ENCODE assay signal across 20 cellular contexts in genomic region chr7:25864511-25864910, GRCh38.
DNase-seq lines count a peak whose midpoint lies in the region; ATAC-seq, FAIRE-seq and TF ChIP-seq lines count a peak whose summit lies in the region.
"Had no signal": no experiment of that assay in that cellular context is flagged by ENCODE, and none has a peak within 500 bp of the region (broad histone marks: within the 10 kb centered on the region; RNA-seq: fewer than 3 reads in every experiment).

No MANE protein-coding gene starts in this region.

- H3K4me3 Mint-ChIP-seq in nephron progenitor cell, result no peak overlapping the region
- H3K4me3 Mint-ChIP-seq: B cell; CD8-positive, alpha-beta T cell had no signal

- no peak overlapping the region for H3K27ac Mint-ChIP-seq in nephron progenitor cell
- H3K27ac Mint-ChIP-seq: B cell; CD8-positive, alpha-beta T cell had no signal

- peak; percentile 22 for DNase-seq in NCI-H1694 treated with DMSO at 0.1 percent for 48 hours (lab: John Stamatoyannopoulos, UW)
- DNase-seq in NCI-H1694 (lab: John Stamatoyannopoulos, UW), result no peak
- no peak for DNase-seq in A549 (ENCODE audit: low read depth in 1 of 2, low spot score in 1 of 2)
- DNase-seq in 8988T, result no peak
- DNase-seq in nephron progenitor cell, result no peak
- DNase-seq: Calu3; CD8-positive, alpha-beta T cell; DMS153; DMS79; GDM1; GOT3; H7; IMR-90 had no signal

- peak; percentile 18 for FAIRE-seq in A549 (lab: Jason Lieb, UNC)
- FAIRE-seq in colon (lab: Jason Lieb, UNC), result peak; percentile 85
- FAIRE-seq: HTR-8/SVneo, K562 had no signal

- no peak for TF ChIP-seq POLR2A in A549 (IDR thresholded peaks at IDR 0.05; ENCODE audit: low read length)

- no peaks in the 10 kb centered on the region for H3K36me3 ChIP-seq in HEK293 (ENCODE audit: control insufficient read depth in 2 of 2, insufficient read depth in 1 of 2, low read length in 2 of 2)
- H3K36me3 ChIP-seq: BLaER1 treated with 17β-estradiol and CSF1 and Interleukin-3, amounts not matched to agents 10 nM and 100 nM had no signal

- H3K36me3 Mint-ChIP-seq in nephron progenitor cell (ENCODE audit: low read depth), result no peaks in the 10 kb centered on the region

- no peak for TF ChIP-seq RAD21 in A549 (conservative IDR thresholded peaks at IDR 0.05 in 1 of 2, IDR thresholded peaks at IDR 0.05 in 1 of 2)

- H3K4me1 Mint-ChIP-seq in nephron progenitor cell, result peaks cover 14% of the 10 kb centered on the region

- TF ChIP-seq CTCF in A549 (IDR thresholded peaks at IDR 0.05) (no peak), HEK293 (tag by site-specific recombination; IDR thresholded peaks at IDR 0.05) (no peak), nephron progenitor cell (IDR thresholded peaks at IDR 0.05) (no peak)

- CTCF ChIA-PET in A549 (lab: Yijun Ruan, JAX), result no interaction called here
- CTCF ChIA-PET in HEK293 (lab: Yijun Ruan, JAX), result interaction anchor here (1.0 to 2.3 kb wide), 3 partner anchors 28 to 298 kb away, joined by 3 to 9 read pairs (median 3); no protein-coding TSS in a partner anchor

- no peak for TF ChIP-seq EP300 in A549 (IDR thresholded peaks at IDR 0.05)

- ATAC-seq in A549, result no peak
- ATAC-seq: CD8-positive, alpha-beta T cell; HCT116; K562 had no signal

- H3K4me2 ChIP-seq in A549, result no peak overlapping the region
- H3K4me2 ChIP-seq: BLaER1 treated with 17β-estradiol and CSF1 and Interleukin-3, amounts not matched to agents 10 nM and 100 nM had no signal

- H3K9me3 ChIP-seq in A549, result no peaks in the 10 kb centered on the region
- H3K9me3 ChIP-seq in HEK293 (ENCODE audit: control insufficient read depth, insufficient read depth, low read depth, low read length), result no peaks in the 10 kb centered on the region

- H3K4me1 ChIP-seq in A549 (0 out of 3 replicates have a peak, but pooled peaks cover 4% of the 10 kb centered on the region), HEK293 (ENCODE audit: control insufficient read depth, insufficient read depth, low read length) (peaks cover 14% of the 10 kb centered on the region)
- H3K4me1 ChIP-seq: BLaER1 treated with 17β-estradiol and CSF1 and Interleukin-3, amounts not matched to agents 10 nM and 100 nM had no signal

- H3K27ac ChIP-seq in A549 (no peak overlapping the region), HEK293 (ENCODE audit: extremely low read depth, low read depth, low read length) (no peak overlapping the region)
- H3K27ac ChIP-seq: BLaER1 treated with 17β-estradiol and CSF1 and Interleukin-3, amounts not matched to agents 10 nM and 100 nM had no signal

- POLR2A ChIA-PET in A549 (lab: Yijun Ruan, JAX) (no interaction called here), HEK293 (lab: Yijun Ruan, JAX) (interaction anchor here (2.9 kb wide), 1 partner anchor 8 kb away, joined by 10 read pairs; no protein-coding TSS in a partner anchor)

- H3K9me3 Mint-ChIP-seq in nephron progenitor cell, result no peaks in the 10 kb centered on the region

- H3K27me3 Mint-ChIP-seq in nephron progenitor cell (ENCODE audit: low read depth, poor library complexity), result peaks cover 64% of the 10 kb centered on the region

- H3K4me3 ChIP-seq in A549 (no peak overlapping the region), HEK293 (ENCODE audit: low read depth, low read length) (no peak overlapping the region)
- H3K4me3 ChIP-seq: BLaER1 treated with 17β-estradiol and CSF1 and Interleukin-3, amounts not matched to agents 10 nM and 100 nM; K562 had no signal

- WGBS in A549 (ENCODE audit: missing lambda C conversion rate), result 6% methylated on average over 1 of the region's 1 CpG

TF ChIP-seq in A549, 52 proteins besides CTCF, POLR2A, EP300 and RAD21:
- TF ChIP-seq MYC (IDR thresholded peaks at IDR 0.05; ENCODE audit: borderline replicate concordance, low read length) (no peak), RNF2 (IDR thresholded peaks at IDR 0.05; ENCODE audit: borderline replicate concordance, low read depth) (peak; percentile 89; the same call in 1 of the 2 replicates)

TF ChIP-seq in HEK293, 187 proteins besides CTCF, POLR2A, EP300 and RAD21:
- TF ChIP-seq, protein P1, sequence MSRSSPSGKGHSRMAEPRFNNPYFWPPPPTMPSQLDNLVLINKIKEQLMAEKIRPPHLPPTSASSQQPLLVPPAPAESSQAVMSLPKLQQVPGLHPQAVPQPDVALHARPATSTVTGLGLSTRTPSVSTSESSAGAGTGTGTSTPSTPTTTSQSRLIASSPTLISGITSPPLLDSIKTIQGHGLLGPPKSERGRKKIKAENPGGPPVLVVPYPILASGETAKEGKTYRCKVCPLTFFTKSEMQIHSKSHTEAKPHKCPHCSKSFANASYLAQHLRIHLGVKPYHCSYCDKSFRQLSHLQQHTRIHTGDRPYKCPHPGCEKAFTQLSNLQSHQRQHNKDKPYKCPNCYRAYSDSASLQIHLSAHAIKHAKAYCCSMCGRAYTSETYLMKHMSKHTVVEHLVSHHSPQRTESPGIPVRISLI (tag by site-specific recombination; IDR thresholded peaks at IDR 0.05), result 0 out of 2 replicates have a peak, but pooled peaks have one; percentile 36
- TF ChIP-seq ZEB2 (tag by site-specific recombination; IDR thresholded peaks at IDR 0.05), result no peak
- TF ChIP-seq ZBTB48 (tag by site-specific recombination; IDR thresholded peaks at IDR 0.05), result no peak
- TF ChIP-seq OVOL3 (tag by site-specific recombination; IDR thresholded peaks at IDR 0.05), result no peak
- no peak for TF ChIP-seq GLIS1 (tag by site-specific recombination; IDR thresholded peaks at IDR 0.05)
- TF ChIP-seq ZNF560 (tag by site-specific recombination; IDR thresholded peaks at IDR 0.05; ENCODE audit: borderline replicate concordance), result no peak
- no peak for TF ChIP-seq HOXC10 (CRISPR knock-in tag; IDR thresholded peaks at IDR 0.05)
- no peak for TF ChIP-seq ZNF776 (tag by site-specific recombination; IDR thresholded peaks at IDR 0.05; ENCODE audit: borderline replicate concordance)
- no peak for TF ChIP-seq ZNF692 (tag by site-specific recombination; IDR thresholded peaks at IDR 0.05)
- no peak for TF ChIP-seq ZNF10 (tag by site-specific recombination; IDR thresholded peaks at IDR 0.05)
- no peak for TF ChIP-seq ZNF16 (tag by site-specific recombination; IDR thresholded peaks at IDR 0.05; ENCODE audit: low read depth)
- TF ChIP-seq, protein P2, sequence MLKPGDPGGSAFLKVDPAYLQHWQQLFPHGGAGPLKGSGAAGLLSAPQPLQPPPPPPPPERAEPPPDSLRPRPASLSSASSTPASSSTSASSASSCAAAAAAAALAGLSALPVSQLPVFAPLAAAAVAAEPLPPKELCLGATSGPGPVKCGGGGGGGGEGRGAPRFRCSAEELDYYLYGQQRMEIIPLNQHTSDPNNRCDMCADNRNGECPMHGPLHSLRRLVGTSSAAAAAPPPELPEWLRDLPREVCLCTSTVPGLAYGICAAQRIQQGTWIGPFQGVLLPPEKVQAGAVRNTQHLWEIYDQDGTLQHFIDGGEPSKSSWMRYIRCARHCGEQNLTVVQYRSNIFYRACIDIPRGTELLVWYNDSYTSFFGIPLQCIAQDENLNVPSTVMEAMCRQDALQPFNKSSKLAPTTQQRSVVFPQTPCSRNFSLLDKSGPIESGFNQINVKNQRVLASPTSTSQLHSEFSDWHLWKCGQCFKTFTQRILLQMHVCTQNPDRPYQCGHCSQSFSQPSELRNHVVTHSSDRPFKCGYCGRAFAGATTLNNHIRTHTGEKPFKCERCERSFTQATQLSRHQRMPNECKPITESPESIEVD (tag by site-specific recombination; IDR thresholded peaks at IDR 0.05), result peak; percentile 74
- no peak for TF ChIP-seq ZNF768 (tag by site-specific recombination; IDR thresholded peaks at IDR 0.05)
- TF ChIP-seq ZNF202 (tag by site-specific recombination; IDR thresholded peaks at IDR 0.05; ENCODE audit: borderline replicate concordance), result no peak
- TF ChIP-seq, protein P3, sequence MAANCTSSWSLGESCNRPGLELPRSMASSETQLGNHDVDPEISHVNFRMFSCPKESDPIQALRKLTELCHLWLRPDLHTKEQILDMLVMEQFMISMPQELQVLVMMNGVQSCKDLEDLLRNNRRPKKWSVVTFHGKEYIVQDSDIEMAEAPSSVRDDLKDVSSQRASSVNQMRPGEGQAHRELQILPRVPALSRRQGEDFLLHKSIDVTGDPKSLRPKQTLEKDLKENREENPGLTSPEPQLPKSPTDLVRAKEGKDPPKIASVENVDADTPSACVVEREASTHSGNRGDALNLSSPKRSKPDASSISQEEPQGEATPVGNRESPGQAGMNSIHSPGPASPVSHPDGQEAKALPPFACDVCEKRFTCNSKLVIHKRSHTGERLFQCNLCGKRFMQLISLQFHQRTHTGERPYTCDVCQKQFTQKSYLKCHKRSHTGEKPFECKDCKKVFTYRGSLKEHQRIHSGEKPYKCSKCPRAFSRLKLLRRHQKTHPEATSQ (tag by site-specific recombination; IDR thresholded peaks at IDR 0.05), result no peak
- TF ChIP-seq ZNF140 (tag by site-specific recombination; IDR thresholded peaks at IDR 0.05), result no peak
- TF ChIP-seq ATF2 (tag by site-specific recombination; IDR thresholded peaks at IDR 0.05; ENCODE audit: low read depth), result peak; percentile 55; the same call in 1 of the 2 replicates
- no peak for TF ChIP-seq ZNF394 (tag by site-specific recombination; IDR thresholded peaks at IDR 0.05; ENCODE audit: borderline replicate concordance)
